ENCODE assay signal across 29 cellular contexts in the genomic region with DNA sequence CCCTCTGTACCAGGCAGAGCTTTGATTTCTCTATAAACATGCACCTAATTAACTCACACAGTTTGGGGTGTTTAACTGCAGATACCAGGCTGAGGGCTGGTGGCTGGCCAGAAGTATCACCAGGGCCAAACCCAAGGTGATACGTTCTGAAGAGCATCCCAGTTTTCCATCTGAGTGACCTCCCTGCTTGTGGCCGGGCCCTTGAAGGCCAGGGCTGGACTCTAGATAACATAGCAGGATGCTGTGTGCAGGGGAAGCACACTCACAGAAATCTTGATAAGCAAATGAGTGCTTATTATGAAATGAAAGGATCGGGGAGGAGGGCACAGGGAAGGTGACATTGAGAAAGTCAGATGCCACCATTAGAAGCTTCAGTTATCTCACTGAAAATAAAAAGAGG.
"Had no signal": no experiment of that assay in that cellular context is flagged by ENCODE, and none has a peak within 500 bp of the region (broad histone marks: within the 10 kb centered on the region; RNA-seq: fewer than 3 reads in every experiment).

No MANE protein-coding gene starts in this region.

- H3K4me1 ChIP-seq: left lung, lower lobe of right lung, prostate gland, stomach, testis, thyroid gland, transverse colon, upper lobe of left lung had no signal

- H3K36me3 Mint-ChIP-seq: immature natural killer cell; mesothelial cell of epicardium; naive B cell; natural killer cell; stimulated activated naive B cell treated with anti-CD40 and anti-IgM and Interleukin-4, amounts not matched to agents 10 μg/mL and 1 μg/mL and 100 μg/mL, for 72 hours had no signal

- FAIRE-seq: islet of Langerhans, kidney had no signal

- H3K27me3 ChIP-seq: left lung, ovary, testis, thyroid gland, transverse colon, upper lobe of left lung had no signal

- H3K36me3 ChIP-seq: left lung, lower lobe of right lung, ovary, prostate gland, stomach, thyroid gland, transverse colon, upper lobe of left lung had no signal

- ATAC-seq: left colon; left lung; lower lobe of right lung; natural killer cell; right cardiac atrium; sciatic nerve; stimulated activated naive B cell treated with anti-CD40 and anti-IgM and Interleukin-4, amounts not matched to agents 10 μg/mL and 1 μg/mL and 100 μg/mL, for 72 hours; stimulated activated naive CD8-positive, alpha-beta T cell treated with anti-CD3 and anti-CD28 coated beads, Interleukin-15, Interleukin-2, amounts not matched to agents 100 U/mL and 50 U/mL, for 24 hours had no signal

- H3K27ac Mint-ChIP-seq: immature natural killer cell; mesothelial cell of epicardium; naive B cell; natural killer cell; stimulated activated naive B cell treated with anti-CD40 and anti-IgM and Interleukin-4, amounts not matched to agents 10 μg/mL and 1 μg/mL and 100 μg/mL, for 72 hours had no signal

- H3K4me1 Mint-ChIP-seq: immature natural killer cell; mesothelial cell of epicardium; naive B cell; natural killer cell; stimulated activated naive B cell treated with anti-CD40 and anti-IgM and Interleukin-4, amounts not matched to agents 10 μg/mL and 1 μg/mL and 100 μg/mL, for 72 hours had no signal

- H3K9me3 ChIP-seq: left lung, lower lobe of right lung, ovary, prostate gland, stomach, testis, thyroid gland, transverse colon, upper lobe of left lung had no signal

- DNase-seq: hypothalamus; immature natural killer cell; kidney; left colon; left lung; lower lobe of right lung; mammary epithelial cell; mesendoderm; naive B cell; natural killer cell; ovary; retina; right cardiac atrium; stimulated activated CD4-positive, alpha-beta T cell treated with anti-CD3 and anti-CD28 coated beads, Interleukin-12 subunit alpha, Interleukin-12 subunit beta, amount 100 ng/mL, for 4 hours; stimulated activated CD4-positive, alpha-beta T cell treated with anti-CD3 and anti-CD28 coated beads, Interleukin-15, amount 100 ng/mL, for 24 hours; stimulated activated CD4-positive, alpha-beta T cell treated with anti-CD3 and anti-CD28 coated beads, Interleukin-2, amount 100 ng/mL, for 24 hours; stimulated activated CD4-positive, alpha-beta T cell treated with anti-CD3 and anti-CD28 coated beads, Interleukin-4, amount 100 ng/mL, for 1 hour; stimulated activated naive B cell treated with anti-CD40 and anti-IgM and Interleukin-4, amounts not matched to agents 10 μg/mL and 1 μg/mL and 100 μg/mL, for 72 hours; stimulated activated naive CD8-positive, alpha-beta T cell treated with anti-CD3 and anti-CD28 coated beads, Interleukin-15, Interleukin-2, amounts not matched to agents 100 U/mL and 50 U/mL, for 24 hours; stomach; testis; thyroid gland; transverse colon; upper lobe of left lung had no signal

- H3K27ac ChIP-seq: left lung, lower lobe of right lung, ovary, prostate gland, skin epidermis, stomach, testis, thyroid gland, transverse colon, upper lobe of left lung had no signal

- H3K4me3 Mint-ChIP-seq: immature natural killer cell; mesothelial cell of epicardium; naive B cell; natural killer cell; stimulated activated naive B cell treated with anti-CD40 and anti-IgM and Interleukin-4, amounts not matched to agents 10 μg/mL and 1 μg/mL and 100 μg/mL, for 72 hours had no signal

- H3K4me3 ChIP-seq: left lung, lower lobe of right lung, ovary, prostate gland, skin epidermis, stomach, testis, thyroid gland, transverse colon, upper lobe of left lung had no signal

- H3K9me3 Mint-ChIP-seq: mesothelial cell of epicardium, naive B cell had no signal

- H3K27me3 Mint-ChIP-seq: stimulated activated naive B cell treated with anti-CD40 and anti-IgM and Interleukin-4, amounts not matched to agents 10 μg/mL and 1 μg/mL and 100 μg/mL, for 72 hours had no signal
